10 cellular contexts compared by ENCODE assay signal in the genomic region with DNA sequence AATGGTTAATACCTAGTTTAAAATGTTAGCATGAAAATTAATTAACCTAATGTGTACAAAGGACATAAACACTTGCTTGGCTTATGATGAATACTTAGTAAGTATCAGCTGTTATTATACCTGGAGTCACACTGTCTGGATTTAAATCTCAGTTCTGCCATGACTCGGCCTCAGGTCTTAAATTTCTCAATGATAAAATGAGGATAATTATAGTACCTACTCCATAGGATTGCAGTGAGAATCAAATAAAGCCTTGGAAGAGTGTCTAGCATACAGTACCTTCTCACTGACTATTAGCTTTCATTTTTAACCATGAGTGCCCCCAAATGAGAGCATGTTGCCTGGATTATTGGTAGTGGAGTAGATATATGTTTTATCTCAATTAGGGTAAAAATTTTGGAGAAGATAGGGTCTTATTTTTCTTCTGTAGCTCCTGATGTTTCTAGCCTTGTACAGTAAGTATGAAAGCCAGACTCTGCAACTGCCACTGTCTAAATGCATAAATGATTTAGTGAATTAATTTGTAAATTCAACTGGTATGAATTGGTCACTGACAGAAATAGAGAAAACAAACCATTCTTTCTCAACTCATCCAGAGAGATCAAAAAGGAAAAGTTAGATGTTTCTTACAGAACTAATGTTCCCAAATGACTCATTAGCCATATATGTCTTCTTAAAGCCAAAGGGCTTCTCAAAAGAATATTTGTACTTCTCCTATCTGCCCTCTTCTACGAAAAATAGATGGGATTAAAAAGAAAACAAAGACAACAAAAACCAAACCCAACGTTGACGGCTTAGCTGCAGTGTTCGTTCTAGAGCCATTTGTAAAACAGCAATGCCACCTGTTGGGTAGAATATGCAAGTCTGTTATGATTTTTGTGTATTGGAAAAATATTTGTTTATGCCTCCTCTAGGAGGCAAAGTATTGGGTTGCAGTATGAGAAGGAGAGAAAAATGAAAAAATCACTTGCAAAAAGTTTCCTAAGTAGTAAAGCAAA. TPM values are rescaled to one million over a fixed set of nuclear protein-coding genes. Genes with fewer than 3 reads are reported as not detected.
DNase-seq lines count a peak whose midpoint lies in the region; ATAC-seq and TF ChIP-seq lines count a peak whose summit lies in the region.
"Had no signal": no experiment of that assay in that cellular context is flagged by ENCODE, and none has a peak within 500 bp of the region (broad histone marks: within the 10 kb centered on the region; RNA-seq: fewer than 3 reads in every experiment).

No MANE protein-coding gene starts in this region.

- peak overlapping the region; percentile 38 for H3K4me3 Mint-ChIP-seq in chondrocyte (ENCODE audit: unreplicated experiment)

- no peak for TF ChIP-seq EP300 in neural cell (conservative IDR thresholded peaks at IDR 0.05; ENCODE audit: poor library complexity, severe bottlenecking)

- H3K9me3 Mint-ChIP-seq in chondrocyte (ENCODE audit: low read depth): peaks cover 6% of the 10 kb centered on the region

- H3K27me3 Mint-ChIP-seq in chondrocyte (ENCODE audit: low read depth): no peaks in the 10 kb centered on the region

- no peaks in the 10 kb centered on the region for H3K36me3 Mint-ChIP-seq in chondrocyte (ENCODE audit: low read depth)

- H3K4me2 ChIP-seq in neural cell (ENCODE audit: low read length): no peak overlapping the region

- H2AFZ ChIP-seq in neural cell (ENCODE audit: low read depth, low read length): no peak overlapping the region
- H2AFZ ChIP-seq: parathyroid adenoma had no signal

- no peak for DNase-seq in GM13976 (ENCODE audit: low spot score)
- DNase-seq in MV-4-11 (lab: John Stamatoyannopoulos, UW): peak; percentile 39
- no peak for DNase-seq in chondrocyte (ENCODE audit: low spot score)
- no peak for DNase-seq in T-helper 9 cell
- DNase-seq in ecto neural progenitor cell (ENCODE audit: low spot score): no peak

- H3K9me2 ChIP-seq in neural cell (ENCODE audit: insufficient read depth, low read length): no peaks in the 10 kb centered on the region

- no peak overlapping the region for H3K9ac ChIP-seq in neural cell (ENCODE audit: low read length)
- H3K9ac ChIP-seq: parathyroid adenoma had no signal

- H3F3A ChIP-seq in neural cell (ENCODE audit: insufficient read depth, low read length, poor library complexity, severe bottlenecking): no peaks in the 10 kb centered on the region

- in situ Hi-C loops in GM13976 (cut with MboI; ENCODE audit: low sequenced_read_pairs, unreplicated experiment): loop anchor here (25.0 kb wide), 1 partner anchor 194 kb away; no protein-coding TSS in a partner anchor

- H4K20me1 ChIP-seq in neural cell (ENCODE audit: insufficient read depth): no peaks in the 10 kb centered on the region

- H3K9me3 ChIP-seq in neural cell (ENCODE audit: low read length): no peaks in the 10 kb centered on the region

- TF ChIP-seq RAD21 in neural cell (conservative IDR thresholded peaks at IDR 0.05): peak; percentile 70

- no peak overlapping the region for H3K4me3 ChIP-seq in neural cell (ENCODE audit: low read length)

- ATAC-seq in GM18519 (IDR thresholded peaks at IDR 0.05; ENCODE audit: low FRiP score, unreplicated experiment) (no peak), GM21423 (IDR thresholded peaks at IDR 0.05; ENCODE audit: unreplicated experiment) (no peak)

- peaks cover 18% of the 10 kb centered on the region for H3K4me1 Mint-ChIP-seq in chondrocyte (ENCODE audit: low read depth)

- TF ChIP-seq CTCF in GM13976 (IDR thresholded peaks at IDR 0.05; ENCODE audit: borderline replicate concordance, control extremely low read depth, extremely low read depth, insufficient read depth, missing control alignments) (peak; percentile 52), chondrocyte (IDR thresholded peaks at IDR 0.05) (peak; percentile 92), neural cell (IDR thresholded peaks at IDR 0.05; ENCODE audit: poor library complexity, severe bottlenecking) (peak; percentile 60)

- H3K36me3 ChIP-seq in neural cell (ENCODE audit: insufficient read depth, low read length): no peaks in the 10 kb centered on the region

- no peak overlapping the region for H3K27ac ChIP-seq in neural cell (ENCODE audit: low read length)
- H3K27ac ChIP-seq: parathyroid adenoma had no signal

- H3K27me3 ChIP-seq in neural cell (ENCODE audit: insufficient read depth, low read depth, low read length): no peaks in the 10 kb centered on the region

- H3K79me2 ChIP-seq in neural cell (replicated peaks; ENCODE audit: insufficient read depth, low read length): no peaks in the 10 kb centered on the region
- H3K79me2 ChIP-seq: parathyroid adenoma had no signal

- H3K27ac Mint-ChIP-seq in chondrocyte (ENCODE audit: unreplicated experiment): no peak overlapping the region

TF ChIP-seq in neural cell, 6 proteins besides CTCF, POLR2A, EP300 and RAD21:
- TF ChIP-seq SMC3 (conservative IDR thresholded peaks at IDR 0.05; ENCODE audit: poor library complexity): peak; percentile 62
- no peak for TF ChIP-seq POLR2AphosphoS5 (IDR thresholded peaks at IDR 0.05)
- no peak for TF ChIP-seq TAF1 (IDR thresholded peaks at IDR 0.05; ENCODE audit: low read depth)

RNA-seq across cellular contexts. Expression of a gene that starts 53.8 kb away (rescaled TPM):
- 0.41 TPM in 1 of 3 replicates, not detected in the others for total RNA-seq in chondrocyte
- polyA plus RNA-seq in neural cell: not detected in 2 replicates
- polyA minus RNA-seq in neural cell: not detected in 2 replicates
- total RNA-seq: T-helper 1 cell treated with Interleukin-12 subunit alpha and Interleukin-12 subunit beta and Interleukin-4 antibody, amounts not matched to agents 30 ng/mL and 1 ng/mL, for 36 hours had no signal
